Comparison of ENCODE assay signal across 18 cellular contexts in genomic region chr10:18230794-18231193, GRCh38.
"Had no signal": no experiment of that assay in that cellular context is flagged by ENCODE, and none has a peak within 500 bp of the region (broad histone marks: within the 10 kb centered on the region; RNA-seq: fewer than 3 reads in every experiment).

No MANE protein-coding gene starts in this region.

- H3K9me3 ChIP-seq: left lung, ovary, stomach, thoracic aorta had no signal

- H3K27me3 ChIP-seq: left lung, ovary, stomach had no signal

- H3K36me3 ChIP-seq: left lung, ovary, stomach, thoracic aorta had no signal

- H3K27me3 Mint-ChIP-seq: activated CD4-positive, alpha-beta memory T cell treated with anti-CD3 and anti-CD28 coated beads, Interleukin-2, amount 10 ng/mL, durations not matched to agents 7 days and 5 days; memory B cell had no signal

- H3K36me3 Mint-ChIP-seq: memory B cell had no signal

- H3K4me3 Mint-ChIP-seq: activated CD4-positive, alpha-beta memory T cell treated with anti-CD3 and anti-CD28 coated beads, Interleukin-2, amount 10 ng/mL, durations not matched to agents 7 days and 5 days; activated T-cell treated with anti-CD3 and anti-CD28 coated beads, Interleukin-2, amount 50 U/mL, for 72 hours; central memory CD8-positive, alpha-beta T cell; dendritic cell treated with granulocyte-macrophage colony-stimulating factor and Interleukin-4, amounts not matched to agents 40 ng/mL and 50 ng/mL, for 4 days; effector memory CD8-positive, alpha-beta T cell; memory B cell; neural crest cell; T-helper 2 cell treated with Interferon-gamma antibody and Interleukin-4, amounts not matched to agents 5 μg/mL and 100 μg/mL, for 36 hours had no signal

- H3K4me3 ChIP-seq: left lung, ovary, skin epidermis, stomach, thoracic aorta had no signal

- DNase-seq: activated CD4-positive, alpha-beta memory T cell treated with anti-CD3 and anti-CD28 coated beads, Interleukin-2, amount 10 ng/mL, durations not matched to agents 7 days and 5 days; activated CD4-positive, alpha-beta T cell treated with anti-CD3 and anti-CD28 coated beads for 1 hour; activated CD8-positive, alpha-beta memory T cell treated with anti-CD3 and anti-CD28 coated beads, Interleukin-2, amount 50 U/mL, for 4 hours; activated naive CD4-positive, alpha-beta T cell; activated T-cell treated with anti-CD3 and anti-CD28 coated beads, Interleukin-2, amount 50 U/mL, for 72 hours; effector memory CD8-positive, alpha-beta T cell; foreskin melanocyte; left lung; ovary; stomach had no signal

- H3K9me3 Mint-ChIP-seq: activated CD4-positive, alpha-beta memory T cell treated with anti-CD3 and anti-CD28 coated beads, Interleukin-2, amount 10 ng/mL, durations not matched to agents 7 days and 5 days; activated T-cell treated with anti-CD3 and anti-CD28 coated beads, Interleukin-2, amount 50 U/mL, for 72 hours; dendritic cell treated with granulocyte-macrophage colony-stimulating factor and Interleukin-4, amounts not matched to agents 40 ng/mL and 50 ng/mL, for 4 days; memory B cell; neural crest cell; T-helper 2 cell treated with Interferon-gamma antibody and Interleukin-4, amounts not matched to agents 5 μg/mL and 100 μg/mL, for 36 hours had no signal

- H3K4me1 Mint-ChIP-seq: activated CD4-positive, alpha-beta memory T cell treated with anti-CD3 and anti-CD28 coated beads, Interleukin-2, amount 10 ng/mL, durations not matched to agents 7 days and 5 days; central memory CD8-positive, alpha-beta T cell; memory B cell had no signal

- H3K27ac Mint-ChIP-seq: activated CD4-positive, alpha-beta memory T cell treated with anti-CD3 and anti-CD28 coated beads, Interleukin-2, amount 10 ng/mL, durations not matched to agents 7 days and 5 days; activated T-cell treated with anti-CD3 and anti-CD28 coated beads, Interleukin-2, amount 50 U/mL, for 72 hours; dendritic cell treated with granulocyte-macrophage colony-stimulating factor and Interleukin-4, amounts not matched to agents 40 ng/mL and 50 ng/mL, for 4 days; effector memory CD8-positive, alpha-beta T cell; memory B cell; T-helper 2 cell treated with Interferon-gamma antibody and Interleukin-4, amounts not matched to agents 5 μg/mL and 100 μg/mL, for 36 hours had no signal

- H3K27ac ChIP-seq: epithelial cell of prostate, left lung, ovary, skin epidermis, stomach, thoracic aorta had no signal

- H3K4me1 ChIP-seq: left lung, stomach had no signal
